In the genomic region with DNA sequence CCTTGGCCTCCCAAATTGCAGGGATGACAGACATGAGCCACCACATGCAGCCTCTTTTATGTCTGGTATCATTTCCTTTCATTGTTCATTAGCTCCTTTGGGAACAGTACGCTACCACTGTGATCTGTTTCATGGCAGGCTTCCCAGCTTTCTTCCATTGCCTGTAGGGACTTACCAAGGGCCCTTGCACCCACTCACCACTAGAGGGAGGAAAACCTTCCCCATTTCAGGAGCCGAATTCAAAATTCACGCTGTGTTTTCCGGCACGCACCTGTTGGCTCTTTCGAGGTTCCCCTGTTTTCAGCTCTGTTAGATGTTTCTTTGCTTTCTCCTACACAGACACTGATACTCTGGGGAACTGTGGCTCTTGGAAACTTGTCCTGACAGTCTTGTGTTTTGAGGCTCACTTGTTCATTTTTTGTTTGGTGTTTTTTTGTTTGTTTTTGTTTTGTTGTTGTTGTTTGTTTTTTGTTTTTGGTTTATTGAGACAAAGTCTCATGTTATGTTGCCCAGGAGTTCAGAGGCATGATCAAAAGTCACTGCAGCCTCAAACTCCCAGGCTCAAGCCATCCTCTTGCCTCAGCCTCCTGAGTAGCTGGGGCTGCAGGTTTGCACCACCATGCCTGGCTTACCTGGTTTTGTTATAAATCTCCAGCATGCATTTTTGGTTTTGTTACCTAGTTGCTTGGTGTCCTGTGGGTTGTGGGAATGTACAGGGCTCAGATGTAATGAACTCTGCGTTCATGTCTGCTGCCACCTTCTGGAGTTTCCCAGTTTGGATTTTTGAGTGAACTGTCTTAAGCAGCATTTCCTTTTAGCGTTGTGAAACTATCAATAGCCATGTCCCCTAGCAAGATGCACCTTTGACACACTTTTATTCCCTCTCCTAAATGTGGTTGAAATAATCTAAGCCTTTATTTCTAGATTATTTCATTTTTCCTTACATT, we compare ENCODE assay signal across 8 cellular contexts. TPM values are rescaled to one million over a fixed set of nuclear protein-coding genes. Genes with fewer than 3 reads are reported as not detected.
DNase-seq lines count a peak whose midpoint lies in the region; ATAC-seq and TF ChIP-seq lines count a peak whose summit lies in the region.

No MANE protein-coding gene starts in this region.

- peak overlapping the region in 2 of 5 experiments; percentile 48 to 63 for H3K27ac Mint-ChIP-seq in brain

- peak; percentile 61 to 80 for TF ChIP-seq CTCF in brain (conservative IDR thresholded peaks at IDR 0.05)

- H3K36me3 Mint-ChIP-seq in brain = no peaks in the 10 kb centered on the region

- peaks cover 12% of the 10 kb centered on the region for H3K27me3 Mint-ChIP-seq in brain

- H3K4me1 Mint-ChIP-seq in brain = peaks cover 31% of the 10 kb centered on the region

- H3K4me3 Mint-ChIP-seq in brain = peak overlapping the region in 1 of 5 experiments; percentile 11

- peak; percentile 96 for DNase-seq in DMS53 (lab: John Stamatoyannopoulos, UW)
- DNase-seq in HuH-7 (ENCODE audit: low spot score) = peak; percentile 81
- peak; percentile 93 for DNase-seq in OCI-M1 (lab: John Stamatoyannopoulos, UW)
- peak; percentile 75 for DNase-seq in inferior parietal cortex (ENCODE audit: extremely low spot score)
- DNase-seq in stimulated activated CD4-positive, alpha-beta T cell treated with anti-CD3 and anti-CD28 coated beads, Interleukin-15, amount 100 ng/mL, for 24 hours = peak; percentile 53

- no peaks in the 10 kb centered on the region for H3K9me3 Mint-ChIP-seq in brain

- no peak for ATAC-seq in GM19023 (IDR thresholded peaks at IDR 0.05; ENCODE audit: unreplicated experiment)
- no peak for ATAC-seq in HG02973 (IDR thresholded peaks at IDR 0.05; ENCODE audit: unreplicated experiment)

RNA-seq across cellular contexts. Expression of a gene that starts 2.3 kb away (rescaled TPM):
- polyA plus RNA-seq in brain (ENCODE audit: insufficient read depth, low read depth, low replicate concordance) = not detected

RNA-seq across cellular contexts. Expression of a gene that starts 15.0 kb away (rescaled TPM):
- not detected for polyA plus RNA-seq in brain (ENCODE audit: insufficient read depth, low read depth, low replicate concordance)

RNA-seq across cellular contexts. Expression of a gene that starts 32.1 kb away (rescaled TPM):
- not detected for polyA plus RNA-seq in brain (ENCODE audit: insufficient read depth, low read depth, low replicate concordance)

RNA-seq across cellular contexts. Expression of a gene that starts 42.5 kb away (rescaled TPM):
- not detected for polyA plus RNA-seq in brain (ENCODE audit: insufficient read depth, low read depth, low replicate concordance)

RNA-seq across cellular contexts. Expression of a gene that starts 53.3 kb away (rescaled TPM):
- not detected for polyA plus RNA-seq in brain (ENCODE audit: insufficient read depth, low read depth, low replicate concordance)
